ENCODE assay signal across 25 cellular contexts in genomic region chr18:1047406-1047805, GRCh38.
DNase-seq lines count a peak whose midpoint lies in the region; ATAC-seq and TF ChIP-seq lines count a peak whose summit lies in the region.
"Had no signal": no experiment of that assay in that cellular context is flagged by ENCODE, and none has a peak within 500 bp of the region (broad histone marks: within the 10 kb centered on the region; RNA-seq: fewer than 3 reads in every experiment).

No MANE protein-coding gene starts in this region.

- TF ChIP-seq CTCF in cardiac fibroblast (IDR thresholded peaks at IDR 0.05; ENCODE audit: low read depth, low read length), result no peak
- TF ChIP-seq CTCF in adrenal gland (IDR thresholded peaks at IDR 0.05), result no peak

- peak; percentile 64 for DNase-seq in Daoy (ENCODE audit: low read depth)
- peak; percentile 18 for DNase-seq in HT1080 (ENCODE audit: low read depth)
- DNase-seq in cardiac fibroblast (ENCODE audit: low read depth in 2 of 2), result peak; percentile 2 to 22
- DNase-seq in non-pigmented ciliary epithelial cell (ENCODE audit: low read depth), result peak; percentile 8
- no peak for DNase-seq in adrenal gland
- no peak for DNase-seq in NCI-H1436 treated with DMSO at 0.1 percent for 48 hours (lab: John Stamatoyannopoulos, UW)
- DNase-seq: activated naive CD4-positive, alpha-beta T cell treated with Interleukin-2 at 50 U/mL for 16 hours; BE2C; cortex of kidney; DMS153; GDM1; hippocampal formation; left lung; NCI-H1694 treated with DMSO at 0.1 percent for 48 hours; NCI-H2171 treated with DMSO at 0.1 percent for 48 hours; SHP77 treated with DMSO at 0.1 percent for 48 hours; SW 1271; T1000 had no signal

- ATAC-seq in HG02610 (IDR thresholded peaks at IDR 0.05; ENCODE audit: unreplicated experiment), result no peak
- no peak for ATAC-seq in GM19455 (IDR thresholded peaks at IDR 0.05; ENCODE audit: unreplicated experiment)
- ATAC-seq: gastroesophageal sphincter, left lung, Panc1 had no signal

- no peak overlapping the region for H3K4me3 ChIP-seq in cardiac fibroblast (replicated peaks in 1 of 2; ENCODE audit: low read depth in 2 of 2, low read length in 2 of 2)
- H3K4me3 ChIP-seq in adrenal gland, result no peak overlapping the region
- H3K4me3 ChIP-seq: cardiac muscle cell, gastroesophageal sphincter, left lung, vagina had no signal

- H3K27ac ChIP-seq in adrenal gland, result no peak overlapping the region
- H3K27ac ChIP-seq: cardiac muscle cell, gastroesophageal sphincter, left lung, neutrophil, vagina had no signal

- no peaks in the 10 kb centered on the region for H3K9me3 ChIP-seq in adrenal gland (replicated peaks in 1 of 3)
- H3K9me3 ChIP-seq: BE2C, gastroesophageal sphincter, neutrophil, vagina had no signal

- no peaks in the 10 kb centered on the region for H3K36me3 ChIP-seq in adrenal gland (replicated peaks in 1 of 2)
- H3K36me3 ChIP-seq: BE2C, cardiac muscle cell, gastroesophageal sphincter, left lung, neutrophil, vagina had no signal

- no peaks in the 10 kb centered on the region for H3K27me3 ChIP-seq in adrenal gland
- H3K27me3 ChIP-seq: BE2C, cardiac muscle cell, gastroesophageal sphincter, left lung, neutrophil, vagina had no signal

- H3K4me1 ChIP-seq in adrenal gland (replicated peaks in 1 of 2), result no peaks in the 10 kb centered on the region
- H3K4me1 ChIP-seq: BE2C, gastroesophageal sphincter, left lung, vagina had no signal

- intact Hi-C loops in adrenal gland (cut with DNase I), result no loop called here

- no peak for TF ChIP-seq POLR2A in adrenal gland (IDR thresholded peaks at IDR 0.05)

- 73 to 82% (median 78%) methylated on average over 5 of the region's 5 CpGs for WGBS in adrenal gland, 4 donors

Comparison
In these comparisons a context has a peak if more than half of its experiments do, and no peak if none do; other contexts are left out.
1. DNase-seq: peak in Daoy (single experiment), HT1080 (single experiment), cardiac fibroblast (2 of 2) and non-pigmented ciliary epithelial cell (single experiment); none in adrenal gland (0 of 7) and NCI-H1436 treated with DMSO at 0.1 percent for 48 hours (single experiment).